In the genomic region with DNA sequence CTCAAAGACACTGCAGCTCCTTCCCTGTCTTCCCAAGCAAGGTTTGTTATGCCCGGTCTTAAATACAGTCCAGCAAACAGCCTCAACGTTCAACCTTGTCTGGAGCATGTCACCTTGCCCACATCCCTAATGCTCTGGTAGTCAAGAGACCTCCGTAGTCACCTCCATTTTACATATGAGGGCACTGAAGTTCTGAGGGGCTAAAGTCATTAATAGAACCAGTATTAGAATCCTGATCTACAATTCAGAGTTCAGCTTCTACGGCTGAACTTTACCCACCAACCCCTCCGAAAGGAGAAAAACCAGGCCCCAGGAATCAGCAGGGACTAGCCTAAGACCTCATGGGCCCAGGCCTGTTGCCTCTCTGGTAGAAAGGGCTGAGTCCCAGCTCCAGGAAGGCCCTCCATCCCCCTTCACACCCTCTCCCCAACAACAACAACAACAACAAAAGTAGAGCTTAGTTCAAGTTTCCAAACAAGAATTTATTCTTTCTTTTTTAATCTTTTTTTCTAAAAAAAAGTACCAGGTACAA, we compare ENCODE assay signal across 9 cellular contexts. TPM values are rescaled to one million over a fixed set of nuclear protein-coding genes. Genes with fewer than 3 reads are reported as not detected.
DNase-seq lines count a peak whose midpoint lies in the region; ATAC-seq and TF ChIP-seq lines count a peak whose summit lies in the region.
"Had no signal": no experiment of that assay in that cellular context is flagged by ENCODE, and none has a peak within 500 bp of the region (broad histone marks: within the 10 kb centered on the region; RNA-seq: fewer than 3 reads in every experiment).

No MANE protein-coding gene starts in this region.

- no peaks in the 10 kb centered on the region for H3K9me2 ChIP-seq in GM23248 (ENCODE audit: insufficient read depth)

- CTCF ChIA-PET in WTC11 (lab: Charles Lee), result interaction anchor here (0.7 to 1.8 kb wide), 14 partner anchors 8 to 554 kb away, joined by 3 to 28 read pairs (median 4); partner anchors contain the start of genes ATOSB, CCDC107, RMRP and VCP

- H3K4me1 ChIP-seq in GM23248 (ENCODE audit: insufficient read depth) (peaks cover 5% of the 10 kb centered on the region; the same call in 1 of the 2 replicates), gastrocnemius medialis (peaks cover 15 to 22% of the 10 kb centered on the region in 2 donors), ovary (ENCODE audit: insufficient read depth) (peaks cover 12% of the 10 kb centered on the region)

- no peaks in the 10 kb centered on the region for H3K27me3 ChIP-seq in GM23248 (replicated peaks; ENCODE audit: insufficient read depth)
- no peaks in the 10 kb centered on the region for H3K27me3 ChIP-seq in gastrocnemius medialis
- no peaks in the 10 kb centered on the region for H3K27me3 ChIP-seq in ovary

- H3K4me1 Mint-ChIP-seq in WTC11, result peaks cover 16% of the 10 kb centered on the region

- TF ChIP-seq EP300 in ovary (IDR thresholded peaks at IDR 0.05), result no peak

- peak overlapping the region; percentile 98 for H3K27ac ChIP-seq in GM23248
- peak overlapping the region; percentile 85 to 97 (median 94) for H3K27ac ChIP-seq in gastrocnemius medialis
- H3K27ac ChIP-seq in ovary, result peak overlapping the region in 1 of 2 donors; percentile 62

- peaks cover 22% of the 10 kb centered on the region for H3K36me3 Mint-ChIP-seq in WTC11

- no peaks in the 10 kb centered on the region for H3K27me3 Mint-ChIP-seq in WTC11 (ENCODE audit: low read depth)

- TF ChIP-seq POLR2A in gastrocnemius medialis (IDR thresholded peaks at IDR 0.05), result no peak
- TF ChIP-seq POLR2A in ovary (IDR thresholded peaks at IDR 0.05), result no peak

- POLR2A ChIA-PET in WTC11 (lab: Charles Lee), result interaction anchor here (0.8 to 2.7 kb wide), 7 partner anchors 8 to 587 kb away, joined by 3 to 18 read pairs (median 14); partner anchors contain the start of genes ATOSB, FANCG, UNC13B and VCP

- in situ Hi-C loops in GM23248 (cut with MboI) (no loop called here), gastrocnemius medialis (cut with MboI; ENCODE audit: low sequenced_read_pairs in 4 of 4) (loop anchor here in 1 of 4 donors (25.0 kb wide), 1 partner anchor 459 kb away; a partner anchor contains a TSS)

- peak overlapping the region; percentile 96 for H3K4me3 Mint-ChIP-seq in WTC11

- no peak for ATAC-seq in WTC11
- no peak for ATAC-seq in gastrocnemius medialis
- ATAC-seq in HG03469 (IDR thresholded peaks at IDR 0.05; ENCODE audit: unreplicated experiment), result no peak

- H3K36me3 ChIP-seq in GM23248 (ENCODE audit: low read depth), result peaks cover 37% of the 10 kb centered on the region; the same call in 1 of the 2 replicates
- peaks cover 0 to 70% of the 10 kb centered on the region in 2 donors for H3K36me3 ChIP-seq in gastrocnemius medialis
- H3K36me3 ChIP-seq in ovary, result no peaks in the 10 kb centered on the region

- H4K20me1 ChIP-seq in GM23248 (ENCODE audit: insufficient read depth), result no peaks in the 10 kb centered on the region

- H3K9me3 Mint-ChIP-seq in WTC11, result no peaks in the 10 kb centered on the region

- peak overlapping the region; percentile 98 for H3K9ac ChIP-seq in GM23248

- H3K4me3 ChIP-seq in GM23248, result peak overlapping the region; percentile 95
- peak overlapping the region; percentile 92 for H3K4me3 ChIP-seq in fibroblast of villous mesenchyme (ENCODE audit: low read depth, low read length)
- peak overlapping the region; percentile 74 to 92 (median 79) for H3K4me3 ChIP-seq in gastrocnemius medialis
- H3K4me3 ChIP-seq in ovary, result no peak overlapping the region

- peak; percentile 17 for DNase-seq in GM23248
- DNase-seq in WTC11 (ENCODE audit: low spot score), result no peak
- no peak for DNase-seq in fibroblast of villous mesenchyme (ENCODE audit: low read depth)
- DNase-seq in gastrocnemius medialis, result no peak
- DNase-seq in NK-92 treated with Interleukin-12 subunit alpha and Interleukin-12 subunit beta, amount 100 ng/mL, for 24 hours (lab: John Stamatoyannopoulos, UW), result no peak
- no peak for DNase-seq in ovary
- no peak for DNase-seq in NCI-H1694 treated with DMSO at 0.1 percent for 48 hours (lab: John Stamatoyannopoulos, UW)

- H2AFZ ChIP-seq in GM23248, result peak overlapping the region; percentile 95

- peaks cover 57% of the 10 kb centered on the region for H3K79me2 ChIP-seq in GM23248 (ENCODE audit: insufficient read depth)

- H3K27ac Mint-ChIP-seq in WTC11, result peak overlapping the region; percentile 99

- TF ChIP-seq CTCF in WTC11 (IDR thresholded peaks at IDR 0.05), result no peak
- TF ChIP-seq CTCF in fibroblast of villous mesenchyme (IDR thresholded peaks at IDR 0.05; ENCODE audit: insufficient read depth, low read depth, low read length), result no peak
- TF ChIP-seq CTCF in gastrocnemius medialis (IDR thresholded peaks at IDR 0.05 in 4 of 5, conservative IDR thresholded peaks at IDR 0.05 in 1 of 5), result no peak
- TF ChIP-seq CTCF in ovary (IDR thresholded peaks at IDR 0.05), result no peak

- WGBS in GM23248 (ENCODE audit: low coverage in 1 of 2, low lambda C conversion rate in 2 of 2, missing lambda C conversion rate in 2 of 2), 2 experiments, result 24 to 26% methylated on average over 5 of the region's 5 CpGs
- WGBS in ovary, 3 donors, result 27 to 31% (median 30%) methylated on average over 5 of the region's 5 CpGs

- peaks cover 24% of the 10 kb centered on the region for H3F3A ChIP-seq in GM23248 (ENCODE audit: insufficient read depth)

- intact Hi-C loops in gastrocnemius medialis (cut with DNase I; ENCODE audit: low total_unique reads) (loop anchor here (2.0 kb wide), 1 partner anchor 31 kb away; the partner anchor contains the start of gene VCP), ovary (cut with DNase I) (no loop called here)

- peak overlapping the region; percentile 92 for H3K4me2 ChIP-seq in GM23248 (ENCODE audit: unreplicated experiment)

- H3K9me3 ChIP-seq in GM23248 (ENCODE audit: low read depth), result no peaks in the 10 kb centered on the region
- H3K9me3 ChIP-seq in gastrocnemius medialis, result no peaks in the 10 kb centered on the region
- H3K9me3 ChIP-seq in ovary, result no peaks in the 10 kb centered on the region
- H3K9me3 ChIP-seq: mucosa of descending colon had no signal

TF ChIP-seq in WTC11, 78 proteins besides CTCF, POLR2A, EP300 and RAD21 (continues in another document):
- TF ChIP-seq, protein P1, sequence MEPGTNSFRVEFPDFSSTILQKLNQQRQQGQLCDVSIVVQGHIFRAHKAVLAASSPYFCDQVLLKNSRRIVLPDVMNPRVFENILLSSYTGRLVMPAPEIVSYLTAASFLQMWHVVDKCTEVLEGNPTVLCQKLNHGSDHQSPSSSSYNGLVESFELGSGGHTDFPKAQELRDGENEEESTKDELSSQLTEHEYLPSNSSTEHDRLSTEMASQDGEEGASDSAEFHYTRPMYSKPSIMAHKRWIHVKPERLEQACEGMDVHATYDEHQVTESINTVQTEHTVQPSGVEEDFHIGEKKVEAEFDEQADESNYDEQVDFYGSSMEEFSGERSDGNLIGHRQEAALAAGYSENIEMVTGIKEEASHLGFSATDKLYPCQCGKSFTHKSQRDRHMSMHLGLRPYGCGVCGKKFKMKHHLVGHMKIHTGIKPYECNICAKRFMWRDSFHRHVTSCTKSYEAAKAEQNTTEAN (CRISPR knock-in tag; IDR thresholded peaks at IDR 0.05), result no peak
- TF ChIP-seq ZNF263 (CRISPR knock-in tag; IDR thresholded peaks at IDR 0.05; ENCODE audit: low read depth) (no peak), JAZF1 (CRISPR knock-in tag; IDR thresholded peaks at IDR 0.05) (no peak), SP1 (CRISPR knock-in tag; conservative IDR thresholded peaks at IDR 0.05) (no peak)

RNA-seq across cellular contexts. Expression of gene STOML2, which starts 0.8 kb away (rescaled TPM):
- total RNA-seq in GM23248 (2014; rRNA removed; shearing (Covaris generic)), result 101 and 124 TPM in 2 replicates
- 120 and 129 TPM in 2 replicates for polyA plus RNA-seq in GM23248 (2016; fragmentation: Nextera tagmentation; extraction: Ambion mirVana)
- 208 to 214 TPM (median 210 TPM) in 3 replicates for total RNA-seq in WTC11 (2021)
- total RNA-seq in fibroblast of villous mesenchyme, result 169 and 193 TPM in 2 replicates
- 100 to 1,000 TPM; 117 to 168 (median 158) TPM for total RNA-seq in gastrocnemius medialis
- total RNA-seq in ovary, result 10 to 100 TPM; 70.8 to 97.7 (median 84.1) TPM
- 10 to 100 TPM; 70.1 to 81.5 TPM for polyA plus RNA-seq in ovary

RNA-seq across cellular contexts. Expression of gene PIGO, which starts 7.3 kb away (rescaled TPM):
- 16.4 and 17.4 TPM in 2 replicates for total RNA-seq in GM23248 (2014; rRNA removed; shearing (Covaris generic))
- polyA plus RNA-seq in GM23248 (2016; fragmentation: Nextera tagmentation; extraction: Ambion mirVana), result 18.6 and 19.5 TPM in 2 replicates
- 23.8 to 33.3 TPM (median 31.3 TPM) in 3 replicates for total RNA-seq in WTC11 (2021)
- 13.5 and 14.7 TPM in 2 replicates for total RNA-seq in fibroblast of villous mesenchyme
- 10 to 100 TPM in 1 of 4 donors, 1 to 10 TPM in 3; 6.6 to 12.3 (median 7.3) TPM for total RNA-seq in gastrocnemius medialis
- 10 to 100 TPM; 12.9 to 22.8 (median 19.6) TPM for total RNA-seq in ovary
- polyA plus RNA-seq in ovary, result 10 to 100 TPM; 13.1 to 20.4 TPM

RNA-seq across cellular contexts. Expression of gene ATOSB, which starts 11.9 kb away (rescaled TPM):
- total RNA-seq in GM23248 (2014; rRNA removed; shearing (Covaris generic)), result 44.3 and 50.4 TPM in 2 replicates
- polyA plus RNA-seq in GM23248 (2016; fragmentation: Nextera tagmentation; extraction: Ambion mirVana), result 29.4 and 30.5 TPM in 2 replicates
- total RNA-seq in WTC11 (2021), result 4.7 to 8.7 TPM (median 5.4 TPM) in 3 replicates
- total RNA-seq in fibroblast of villous mesenchyme, result 21.2 and 21.3 TPM in 2 replicates
- total RNA-seq in gastrocnemius medialis, result 10 to 100 TPM; 13.0 to 28.9 (median 24.2) TPM
- 1 to 10 TPM; 2.5 to 9.5 (median 6.9) TPM for total RNA-seq in ovary
- polyA plus RNA-seq in ovary, result 10 to 100 TPM in 1 of 2 donors, 1 to 10 TPM in 1; 7.1 to 12.2 TPM

RNA-seq across cellular contexts. Expression of gene FANCG, which starts 24.0 kb away (rescaled TPM):
- total RNA-seq in GM23248 (2014; rRNA removed; shearing (Covaris generic)), result 11.5 and 20.0 TPM in 2 replicates
- polyA plus RNA-seq in GM23248 (2016; fragmentation: Nextera tagmentation; extraction: Ambion mirVana) (15.3 and 15.8 TPM in 2 replicates), ovary (10 to 100 TPM; 10.8 to 26.1 TPM)
- total RNA-seq in WTC11 (2021) (80.9 to 108 TPM (median 89.1 TPM) in 3 replicates), fibroblast of villous mesenchyme (22.5 and 23.7 TPM in 2 replicates), gastrocnemius medialis (10 to 100 TPM in 1 of 4 donors, 1 to 10 TPM in 3; 1.8 to 15.7 (median 3.4) TPM), ovary (10 to 100 TPM in 5 of 7 donors, 1 to 10 TPM in 2; 6.7 to 17.2 (median 12.4) TPM)

RNA-seq across cellular contexts. Expression of gene VCP, which starts 31.3 kb away (rescaled TPM):
- 295 and 329 TPM in 2 replicates for total RNA-seq in GM23248 (2014; rRNA removed; shearing (Covaris generic))
- polyA plus RNA-seq in GM23248 (2016; fragmentation: Nextera tagmentation; extraction: Ambion mirVana) (252 and 255 TPM in 2 replicates), ovary (100 to 1,000 TPM in 1 of 2 donors, 10 to 100 TPM in 1; 91.6 to 276 TPM)
- total RNA-seq in WTC11 (2021) (305 to 386 TPM (median 329 TPM) in 3 replicates), fibroblast of villous mesenchyme (351 and 386 TPM in 2 replicates), gastrocnemius medialis (100 to 1,000 TPM; 265 to 354 (median 342) TPM), ovary (100 to 1,000 TPM in 6 of 7 donors, 10 to 100 TPM in 1; 78.0 to 178 (median 149) TPM)
